Comparison of ENCODE assay signal across 1 cellular context in genomic region chr17:37640016-37640415, GRCh38.
A peak's percentile ranks its signal among the peaks of the same experiment; 100 is the strongest.
TF ChIP-seq lines count a peak whose summit lies in the region.

No MANE protein-coding gene starts in this region.

TF ChIP-seq in K562, 482 proteins besides CTCF, POLR2A, EP300 and RAD21 (continued from another document):
- TF ChIP-seq CUX1 (CRISPR knock-in tag; IDR thresholded peaks at IDR 0.05) (no peak), U2AF2 (optimal IDR thresholded peaks at IDR 0.05; ENCODE audit: low read depth, low read length) (no peak), NFE2 (IDR thresholded peaks at IDR 0.05; ENCODE audit: low read depth) (peak; percentile 88), MNT (conservative IDR thresholded peaks at IDR 0.05) (0 out of 4 replicates have a peak, but pooled peaks have one; percentile 16 to 26), MEF2D (tag; conservative IDR thresholded peaks at IDR 0.05; ENCODE audit: low read depth) (0 out of 2 replicates have a peak, but pooled peaks have one; percentile 42), KLF16 (IDR thresholded peaks at IDR 0.05) (no peak), PHF21A (IDR thresholded peaks at IDR 0.05; ENCODE audit: borderline replicate concordance, low read depth) (no peak), ATF3 (IDR thresholded peaks at IDR 0.05) (peak; percentile 63; the same call in 1 of the 2 replicates), ATF3 (CRISPR knock-in tag; conservative IDR thresholded peaks at IDR 0.05) (no peak), CEBPB (tag; IDR thresholded peaks at IDR 0.05) (peak; percentile 91), MEIS2 (IDR thresholded peaks at IDR 0.05; ENCODE audit: partially characterized antibody) (peak; percentile 67), BCL6 (CRISPR knock-in tag; IDR thresholded peaks at IDR 0.05) (no peak)
